In the genomic region with DNA sequence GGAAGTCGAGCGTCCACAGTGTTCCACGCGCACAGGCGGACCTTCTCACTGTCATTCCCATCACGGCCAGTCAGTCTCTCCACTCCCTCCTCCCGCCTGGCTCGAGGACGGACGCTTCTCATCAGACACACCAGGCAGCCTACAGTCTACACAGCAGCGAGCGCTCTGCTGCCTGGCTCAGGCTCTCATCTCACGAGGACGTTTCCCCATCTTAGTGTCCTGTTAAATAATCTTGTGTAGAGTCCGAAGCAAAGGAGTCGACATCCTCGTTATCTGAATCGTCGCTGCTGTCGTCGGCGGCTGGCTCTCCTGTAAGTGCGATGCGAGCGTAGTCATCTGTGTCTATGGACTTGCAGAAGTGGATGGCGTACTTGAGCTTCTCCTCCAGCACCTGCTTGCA, we compare ENCODE assay signal across 1 cellular context.
TF ChIP-seq lines count a peak whose summit lies in the region.

No MANE protein-coding gene starts in this region.

TF ChIP-seq in GM12878, 131 proteins besides CTCF, POLR2A, EP300 and RAD21 (continued from another document):
- TF ChIP-seq MTA2 (IDR thresholded peaks at IDR 0.05; ENCODE audit: low read depth): no peak
- no peak for TF ChIP-seq TCF3 (IDR thresholded peaks at IDR 0.05; ENCODE audit: borderline replicate concordance, insufficient read depth, low read depth, low read length)
- no peak for TF ChIP-seq PAX8 (IDR thresholded peaks at IDR 0.05)
